20 cellular contexts compared by ENCODE assay signal in the genomic region with DNA sequence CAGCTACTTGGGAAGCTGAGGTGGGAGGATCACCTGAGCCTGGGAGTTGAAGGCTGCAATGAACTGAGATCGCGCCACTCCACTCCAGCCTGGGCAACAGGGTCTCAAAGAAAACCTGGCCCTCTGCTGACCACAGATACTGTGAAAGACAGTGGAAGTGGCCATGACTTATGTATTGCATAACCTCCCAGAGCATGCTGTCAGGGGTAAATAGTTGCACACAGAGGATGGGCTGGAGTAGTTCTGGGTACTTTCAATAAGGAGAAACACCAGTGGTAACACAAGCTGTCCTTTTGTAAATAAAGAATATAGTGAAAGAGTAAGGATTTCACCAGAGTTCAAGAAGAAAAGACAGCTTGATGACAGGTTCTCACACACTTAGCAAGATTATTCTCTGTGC. TPM values are rescaled to one million over a fixed set of nuclear protein-coding genes. Genes with fewer than 3 reads are reported as not detected.
DNase-seq lines count a peak whose midpoint lies in the region; ATAC-seq and TF ChIP-seq lines count a peak whose summit lies in the region.
"Had no signal": no experiment of that assay in that cellular context is flagged by ENCODE, and none has a peak within 500 bp of the region (broad histone marks: within the 10 kb centered on the region; RNA-seq: fewer than 3 reads in every experiment).

No MANE protein-coding gene starts in this region.

- no peaks in the 10 kb centered on the region for H3K9me3 ChIP-seq in CD4-positive, alpha-beta T cell (ENCODE audit: control insufficient read depth, low read length)
- no peaks in the 10 kb centered on the region for H3K9me3 ChIP-seq in psoas muscle
- H3K9me3 ChIP-seq: Peyer's patch, vagina had no signal

- no peak for ATAC-seq in CD4-positive, alpha-beta T cell (ENCODE audit: poor library complexity)
- ATAC-seq in psoas muscle = no peak
- no peak for ATAC-seq in esophagus mucosa
- ATAC-seq in GM21825 (IDR thresholded peaks at IDR 0.05; ENCODE audit: unreplicated experiment) = no peak
- ATAC-seq: activated T-cell treated with anti-CD3 and anti-CD28 coated beads, Interleukin-2, amount 50 U/mL, for 72 hours; CD8-positive, alpha-beta T cell; stimulated activated memory B cell treated with anti-CD40 and anti-IgM and Interleukin-4, amounts not matched to agents 10 μg/mL and 1 μg/mL and 100 μg/mL, for 72 hours had no signal

- H3K27me3 ChIP-seq in CD4-positive, alpha-beta T cell (ENCODE audit: control insufficient read depth, insufficient read depth, low read length) = no peaks in the 10 kb centered on the region
- no peaks in the 10 kb centered on the region for H3K27me3 ChIP-seq in psoas muscle (ENCODE audit: insufficient read depth in 3 of 3, low read length in 2 of 3)
- H3K27me3 ChIP-seq: Peyer's patch, vagina had no signal

- peak overlapping the region; percentile 95 for H3K4me3 Mint-ChIP-seq in CD4-positive, alpha-beta T cell
- no peak overlapping the region for H3K4me3 Mint-ChIP-seq in activated naive CD4-positive, alpha-beta T cell treated with anti-CD3 and anti-CD28 coated beads, Interleukin-2, amount 10 ng/mL, durations not matched to agents 7 days and 5 days

- intact Hi-C loops in CD4-positive, alpha-beta T cell (cut with DNase I, micrococcal nuclease) = no loop called here
- intact Hi-C loops in psoas muscle (cut with DNase I) = no loop called here

- H3K9me3 Mint-ChIP-seq in CD4-positive, alpha-beta T cell = no peaks in the 10 kb centered on the region
- H3K9me3 Mint-ChIP-seq in activated naive CD4-positive, alpha-beta T cell treated with anti-CD3 and anti-CD28 coated beads, Interleukin-2, amount 10 ng/mL, durations not matched to agents 7 days and 5 days = no peaks in the 10 kb centered on the region
- H3K9me3 Mint-ChIP-seq: activated naive CD4-positive, alpha-beta T cell treated with anti-CD3 and anti-CD28 coated beads, Interleukin-2, amount 50 U/mL, for 24 hours; activated T-cell treated with anti-CD3 and anti-CD28 coated beads, Interleukin-2, amount 50 U/mL, for 72 hours; CD8-positive, alpha-beta T cell; stimulated activated memory B cell treated with anti-CD40 and anti-IgM and Interleukin-4, amounts not matched to agents 10 μg/mL and 1 μg/mL and 100 μg/mL, for 72 hours had no signal

- 97 to 100% (median 100%) methylated on average over 2 of the region's 2 CpGs for WGBS in psoas muscle, 3 donors

- no peak overlapping the region for H3K27ac ChIP-seq in CD4-positive, alpha-beta T cell (ENCODE audit: low read depth, low read length)
- no peak overlapping the region for H3K27ac ChIP-seq in psoas muscle
- H3K27ac ChIP-seq: Peyer's patch, vagina had no signal

- DNase-seq in CD4-positive, alpha-beta T cell = no peak
- peak; percentile 31 for DNase-seq in MV-4-11 (lab: John Stamatoyannopoulos, UW)
- peak; percentile 36 for DNase-seq in fibroblast of villous mesenchyme (ENCODE audit: low read depth)
- no peak for DNase-seq in psoas muscle
- DNase-seq in activated naive CD4-positive, alpha-beta T cell treated with anti-CD3 and anti-CD28 coated beads, Interleukin-2, amount 10 ng/mL, durations not matched to agents 7 days and 5 days = no peak
- DNase-seq: activated T-cell treated with anti-CD3 and anti-CD28 coated beads, Interleukin-2, amount 50 U/mL, for 72 hours; aorta; caudate nucleus; CD8-positive, alpha-beta T cell; DMS153; KG1; NCI-H1694; NCI-H2171; NCI-H524 treated with DMSO at 0.1 percent for 48 hours; Peyer's patch had no signal

- H3K27me3 Mint-ChIP-seq in CD4-positive, alpha-beta T cell = no peaks in the 10 kb centered on the region
- H3K27me3 Mint-ChIP-seq in activated naive CD4-positive, alpha-beta T cell treated with anti-CD3 and anti-CD28 coated beads, Interleukin-2, amount 10 ng/mL, durations not matched to agents 7 days and 5 days = peaks cover 27% of the 10 kb centered on the region
- H3K27me3 Mint-ChIP-seq: activated naive CD4-positive, alpha-beta T cell treated with anti-CD3 and anti-CD28 coated beads, Interleukin-2, amount 50 U/mL, for 24 hours; stimulated activated memory B cell treated with anti-CD40 and anti-IgM and Interleukin-4, amounts not matched to agents 10 μg/mL and 1 μg/mL and 100 μg/mL, for 72 hours had no signal

- CTCF ChIA-PET in CD4-positive, alpha-beta T cell (lab: Charles Lee) = interaction anchor here (1.3 kb wide), 1 partner anchor 54 kb away, joined by 3 read pairs; no protein-coding TSS in a partner anchor
- CTCF ChIA-PET in activated naive CD4-positive, alpha-beta T cell treated with anti-CD3 and anti-CD28 coated beads, Interleukin-2, amount 10 ng/mL, durations not matched to agents 7 days and 5 days (lab: Charles Lee) = no interaction called here

- peaks cover 4% of the 10 kb centered on the region for H3K4me1 ChIP-seq in psoas muscle

- TF ChIP-seq CTCF in CD4-positive, alpha-beta T cell (IDR thresholded peaks at IDR 0.05) = no peak
- no peak for TF ChIP-seq CTCF in fibroblast of villous mesenchyme (IDR thresholded peaks at IDR 0.05; ENCODE audit: insufficient read depth, low read depth, low read length)
- TF ChIP-seq CTCF in psoas muscle (IDR thresholded peaks at IDR 0.05) = no peak

- no peak overlapping the region for H3K27ac Mint-ChIP-seq in CD4-positive, alpha-beta T cell
- no peak overlapping the region for H3K27ac Mint-ChIP-seq in activated naive CD4-positive, alpha-beta T cell treated with anti-CD3 and anti-CD28 coated beads, Interleukin-2, amount 10 ng/mL, durations not matched to agents 7 days and 5 days
- H3K27ac Mint-ChIP-seq: activated naive CD4-positive, alpha-beta T cell treated with anti-CD3 and anti-CD28 coated beads, Interleukin-2, amount 50 U/mL, for 24 hours; CD8-positive, alpha-beta T cell had no signal

- H3K36me3 ChIP-seq in psoas muscle (ENCODE audit: insufficient read depth in 1 of 2, low read depth in 1 of 2) = no peaks in the 10 kb centered on the region
- H3K36me3 ChIP-seq: Peyer's patch, vagina had no signal

- H3K4me3 ChIP-seq in fibroblast of villous mesenchyme (ENCODE audit: low read depth, low read length) (no peak overlapping the region), psoas muscle (peak overlapping the region; percentile 88)

- peaks cover 4% of the 10 kb centered on the region for H3K36me3 Mint-ChIP-seq in CD4-positive, alpha-beta T cell (ENCODE audit: low read depth)
- H3K36me3 Mint-ChIP-seq in activated naive CD4-positive, alpha-beta T cell treated with anti-CD3 and anti-CD28 coated beads, Interleukin-2, amount 10 ng/mL, durations not matched to agents 7 days and 5 days = peaks cover 3% of the 10 kb centered on the region
- H3K36me3 Mint-ChIP-seq: stimulated activated memory B cell treated with anti-CD40 and anti-IgM and Interleukin-4, amounts not matched to agents 10 μg/mL and 1 μg/mL and 100 μg/mL, for 72 hours had no signal

- peaks cover 27% of the 10 kb centered on the region for H3K4me1 Mint-ChIP-seq in CD4-positive, alpha-beta T cell (ENCODE audit: low read depth)
- peaks cover 18% of the 10 kb centered on the region for H3K4me1 Mint-ChIP-seq in activated naive CD4-positive, alpha-beta T cell treated with anti-CD3 and anti-CD28 coated beads, Interleukin-2, amount 10 ng/mL, durations not matched to agents 7 days and 5 days

- POLR2A ChIA-PET in CD4-positive, alpha-beta T cell (lab: Charles Lee) = interaction anchor here (3.4 kb wide), 1 partner anchor 31 kb away, joined by 32 read pairs; a partner anchor contains a TSS

RNA-seq across cellular contexts. Expression of a gene that starts 1.8 kb away (rescaled TPM):
- 1 to 10 TPM; 1.2 to 1.4 TPM for total RNA-seq in CD4-positive, alpha-beta T cell
- total RNA-seq in fibroblast of villous mesenchyme (0.64 and 4.7 TPM in 2 replicates), psoas muscle (1 to 10 TPM; 1.3 to 2.4 (median 1.6) TPM), esophagus mucosa (3.1 TPM)
- polyA plus RNA-seq in psoas muscle = 1 to 10 TPM in 1 of 3 donors, under 1 TPM in 2; 0.37 to 1.4 (median 0.52) TPM

RNA-seq across cellular contexts. Expression of a gene that starts 30.6 kb away (rescaled TPM):
- 1,000 to 10,000 TPM; 4,429 to 4,520 TPM for total RNA-seq in CD4-positive, alpha-beta T cell
- 1,027 and 1,067 TPM in 2 replicates for total RNA-seq in fibroblast of villous mesenchyme
- 1,000 to 10,000 TPM in 1 of 4 donors, 100 to 1,000 TPM in 3; 797 to 1,094 (median 945) TPM for total RNA-seq in psoas muscle
- 1,000 to 10,000 TPM; 1,121 to 2,172 (median 1,478) TPM for polyA plus RNA-seq in psoas muscle
- total RNA-seq in esophagus mucosa = 2,212 TPM

Comparison
In these comparisons a context has a peak if more than half of its experiments do, and no peak if none do; other contexts are left out.
1. DNase-seq: peak in MV-4-11 (single experiment) and fibroblast of villous mesenchyme (single experiment); none in CD4-positive, alpha-beta T cell (0 of 10), psoas muscle (0 of 2) and activated naive CD4-positive, alpha-beta T cell treated with anti-CD3 and anti-CD28 coated beads, Interleukin-2, amount 10 ng/mL, durations not matched to agents 7 days and 5 days (single experiment).